Comparison of ENCODE assay signal across 16 cellular contexts in genomic region chr18:28125051-28125450, GRCh38. TPM values are rescaled to one million over a fixed set of nuclear protein-coding genes. Genes with fewer than 3 reads are reported as not detected.
DNase-seq lines count a peak whose midpoint lies in the region; ATAC-seq, FAIRE-seq and TF ChIP-seq lines count a peak whose summit lies in the region.
"Had no signal": no experiment of that assay in that cellular context is flagged by ENCODE, and none has a peak within 500 bp of the region (broad histone marks: within the 10 kb centered on the region; RNA-seq: fewer than 3 reads in every experiment).

No MANE protein-coding gene starts in this region.

- H3K9me3 ChIP-seq in A549 (no peaks in the 10 kb centered on the region), colonic mucosa (no peaks in the 10 kb centered on the region)
- H3K9me3 ChIP-seq: BLaER1 had no signal

- no peaks in the 10 kb centered on the region for H3K36me3 ChIP-seq in bronchial epithelial cell (ENCODE audit: control insufficient read depth, insufficient read depth, low read length)
- H3K36me3 ChIP-seq in colonic mucosa = no peaks in the 10 kb centered on the region
- H3K36me3 ChIP-seq: BLaER1 had no signal

- intact Hi-C loops in colonic mucosa (cut with DNase I) = no loop called here

- no peak overlapping the region for H3K9ac ChIP-seq in colonic mucosa (ENCODE audit: low read depth in 2 of 2, low read length in 2 of 2)
- H3K9ac ChIP-seq: BLaER1 had no signal

- 50% methylated on average over 3 of the region's 3 CpGs for WGBS in A549 (ENCODE audit: missing lambda C conversion rate)

- CTCF ChIA-PET in A549 (lab: Yijun Ruan, JAX) = no interaction called here

- TF ChIP-seq CTCF in A549 (IDR thresholded peaks at IDR 0.05) (no peak), bronchial epithelial cell (IDR thresholded peaks at IDR 0.05; ENCODE audit: insufficient read depth, low read length, severe bottlenecking) (no peak), colonic mucosa (IDR thresholded peaks at IDR 0.05) (no peak)

- H3K27me3 ChIP-seq in bronchial epithelial cell (ENCODE audit: control insufficient read depth, insufficient read depth, low read length) (no peaks in the 10 kb centered on the region), colonic mucosa (no peaks in the 10 kb centered on the region)
- H3K27me3 ChIP-seq: BLaER1 had no signal

- TF ChIP-seq RAD21 in A549 (conservative IDR thresholded peaks at IDR 0.05 in 1 of 2, IDR thresholded peaks at IDR 0.05 in 1 of 2) = no peak

- DNase-seq in A549 (ENCODE audit: low read depth in 1 of 2, low spot score in 1 of 2) (no peak), COLO829 (ENCODE audit: low spot score) (peak; percentile 0), bronchial epithelial cell (ENCODE audit: low read depth) (peak; percentile 82), foreskin melanocyte (peak; percentile 50), colonic mucosa (no peak), activated T-cell treated with anti-CD3 and anti-CD28 coated beads for 4 hours (no peak)
- DNase-seq in stimulated activated CD4-positive, alpha-beta T cell treated with anti-CD3 and anti-CD28 coated beads, Interleukin-2, amount 100 ng/mL, for 48 hours = no peak
- DNase-seq: CD8-positive, alpha-beta memory T cell; H9; Kasumi-1; NCI-H1105 treated with DMSO at 0.1 percent for 48 hours; NCI-H187; NCI-H774; SHP77 treated with DMSO at 0.1 percent for 48 hours had no signal

- TF ChIP-seq EP300 in A549 (IDR thresholded peaks at IDR 0.05) = no peak

- POLR2A ChIA-PET in A549 (lab: Yijun Ruan, JAX) = no interaction called here

- no peak for TF ChIP-seq POLR2A in A549 (IDR thresholded peaks at IDR 0.05; ENCODE audit: low read length)

- H3K4me3 ChIP-seq in A549 (no peak overlapping the region), bronchial epithelial cell (ENCODE audit: low read depth, low read length) (no peak overlapping the region), colonic mucosa (no peak overlapping the region)
- H3K4me3 ChIP-seq: BLaER1 had no signal

- FAIRE-seq in A549 (lab: Jason Lieb, UNC) (no peak), bronchial epithelial cell (lab: Jason Lieb, UNC) (no peak)

- peak overlapping the region; percentile 52 for H3K4me2 ChIP-seq in A549
- H3K4me2 ChIP-seq: BLaER1 had no signal

- ATAC-seq in A549 (no peak), GM19351 (IDR thresholded peaks at IDR 0.05; ENCODE audit: unreplicated experiment) (no peak)

- no peak overlapping the region; a peak in 2 of 6 replicates for H3K27ac ChIP-seq in A549
- H3K27ac ChIP-seq in colonic mucosa = no peak overlapping the region
- H3K27ac ChIP-seq: BLaER1 had no signal

- H3K4me1 ChIP-seq in A549 = peaks cover 63% of the 10 kb centered on the region
- no peaks in the 10 kb centered on the region for H3K4me1 ChIP-seq in colonic mucosa
- H3K4me1 ChIP-seq: BLaER1 had no signal

TF ChIP-seq in A549, 52 proteins besides CTCF, POLR2A, EP300 and RAD21:
- TF ChIP-seq FOSL2 (IDR thresholded peaks at IDR 0.05) (no peak), FOSL2 (CRISPR knock-in tag; IDR thresholded peaks at IDR 0.05) (0 out of 2 replicates have a peak, but pooled peaks have one; percentile 22), CEBPB (IDR thresholded peaks at IDR 0.05) (peak in 1 of 2 experiments; percentile 31; a peak in 1 of 4 replicates), RFX5 (IDR thresholded peaks at IDR 0.05) (no peak)

RNA-seq across cellular contexts. Expression of gene CDH2, which starts 51.9 kb away (rescaled TPM):
- polyA plus RNA-seq in A549 (2011; rRNA removed) = 71.9 and 73.3 TPM in 2 replicates
- polyA plus RNA-seq in A549 (2012; cell fraction: cytosol; rRNA removed) = 17.1 and 19.1 TPM in 2 replicates
- polyA plus RNA-seq in A549 (2012; cell fraction: nucleus; rRNA removed) = 25.5 and 34.7 TPM in 2 replicates
- polyA plus RNA-seq in A549 (2017; fragmentation: RNase III; extraction: RNeasy Plus Mini Kit Qiagen cat#74134 plus additional on column Dnase treatment) = 49.8 to 56.6 TPM (median 54.0 TPM) in 3 replicates
- polyA minus RNA-seq in A549 (2011; rRNA and poly(A)+ RNA removed) = 77.6 and 82.7 TPM in 2 replicates
- 0.13 and 0.79 TPM in 2 replicates for total RNA-seq in bronchial epithelial cell
- total RNA-seq in colonic mucosa = 1 to 10 TPM in 1 of 2 donors, under 1 TPM in 1; 0.84 to 1.4 TPM
- total RNA-seq: CD8-positive, alpha-beta memory T cell had no signal

Comparison
In these comparisons a context has a peak if more than half of its experiments do, and no peak if none do; other contexts are left out.
1. DNase-seq: peak in COLO829 (single experiment), bronchial epithelial cell (single experiment) and foreskin melanocyte (single experiment); none in A549 (0 of 2), colonic mucosa (single experiment), stimulated activated CD4-positive, alpha-beta T cell treated with anti-CD3 and anti-CD28 coated beads, Interleukin-2, amount 100 ng/mL, for 48 hours (0 of 2) and activated T-cell treated with anti-CD3 and anti-CD28 coated beads for 4 hours (single experiment).